In genomic region chr17:78230996-78231931, GRCh38 we compare ENCODE assay signal across 14 cellular contexts. TPM values are rescaled to one million over a fixed set of nuclear protein-coding genes. Genes with fewer than 3 reads are reported as not detected.
DNase-seq lines count a peak whose midpoint lies in the region; ATAC-seq and TF ChIP-seq lines count a peak whose summit lies in the region.
"Had no signal": no experiment of that assay in that cellular context is flagged by ENCODE, and none has a peak within 500 bp of the region (broad histone marks: within the 10 kb centered on the region; RNA-seq: fewer than 3 reads in every experiment).

TMEM235 (plus strand) TSS chr17:78231631; CDS start chr17:78232024, 393 bp downstream.

- no peaks in the 10 kb centered on the region for H3K79me1 ChIP-seq in mesendoderm (ENCODE audit: low read length)

- no peaks in the 10 kb centered on the region for H3K79me2 ChIP-seq in mesendoderm (ENCODE audit: control insufficient read depth, insufficient read depth, low read length)

- H3K36me3 ChIP-seq in cardiac muscle cell (no peaks in the 10 kb centered on the region), left ventricle myocardium inferior (no peaks in the 10 kb centered on the region), mesendoderm (ENCODE audit: control insufficient read depth, insufficient read depth, low read length) (no peaks in the 10 kb centered on the region)
- H3K36me3 ChIP-seq: transverse colon had no signal

- no peak within 1 kb of the TSS for H2BK5ac ChIP-seq in mesendoderm (ENCODE audit: low read length)

- intact Hi-C loops in left ventricle myocardium inferior (cut with micrococcal nuclease): no loop called here

- H3K56ac ChIP-seq in mesendoderm (ENCODE audit: low read length): peak within 1 kb of the TSS; percentile 73

- peak within 1 kb of the TSS; percentile 36 for H3K9ac ChIP-seq in mesendoderm (ENCODE audit: low read length)

- H3K4me3 ChIP-seq in cardiac muscle cell: peak within 1 kb of the TSS; percentile 23
- no peak within 1 kb of the TSS for H3K4me3 ChIP-seq in left ventricle myocardium inferior
- H3K4me3 ChIP-seq in mesendoderm (ENCODE audit: low read length): peak within 1 kb of the TSS; percentile 11
- H3K4me3 ChIP-seq: transverse colon had no signal

- no peaks in the 10 kb centered on the region for H3K9me3 ChIP-seq in cardiac muscle cell (ENCODE audit: low read depth)
- no peaks in the 10 kb centered on the region for H3K9me3 ChIP-seq in left ventricle myocardium inferior (replicated peaks)
- H3K9me3 ChIP-seq: transverse colon had no signal

- H2BK15ac ChIP-seq in mesendoderm (replicated peaks; ENCODE audit: low read depth): no peak within 1 kb of the TSS

- H3K4me1 ChIP-seq in cardiac muscle cell (ENCODE audit: low read depth) (no peaks in the 10 kb centered on the region), left ventricle myocardium inferior (peaks cover 12% of the 10 kb centered on the region), mesendoderm (ENCODE audit: control insufficient read depth, low read depth, low read length) (no peaks in the 10 kb centered on the region)

- TF ChIP-seq CTCF in cardiac muscle cell (IDR thresholded peaks at IDR 0.05; ENCODE audit: low read depth, low read length): no peak
- no peak for TF ChIP-seq CTCF in left ventricle myocardium inferior (IDR thresholded peaks at IDR 0.05; ENCODE audit: borderline replicate concordance)

- no peak within 1 kb of the TSS for H3K4ac ChIP-seq in mesendoderm (ENCODE audit: low read depth, low read length)

- H2AK5ac ChIP-seq in mesendoderm (ENCODE audit: low read length): no peak within 1 kb of the TSS

- DNase-seq in cardiac muscle cell (ENCODE audit: low read depth in 1 of 2, low spot score in 1 of 2) (no peak), left ventricle myocardium inferior (no peak), mesendoderm (no peak), G401 (ENCODE audit: low spot score) (no peak), NCI-H510A (lab: John Stamatoyannopoulos, UW) (no peak)
- DNase-seq: DMS79, foreskin melanocyte, NCI-H2171, transverse colon had no signal

- no peak within 1 kb of the TSS for H2BK120ac ChIP-seq in mesendoderm (ENCODE audit: low read depth, low read length)

- no peak within 1 kb of the TSS for H3K27ac ChIP-seq in cardiac muscle cell
- H3K27ac ChIP-seq in left ventricle myocardium inferior (replicated peaks): no peak within 1 kb of the TSS
- H3K27ac ChIP-seq in cingulate gyrus (ENCODE audit: low read depth, low read length): peak within 1 kb of the TSS; percentile 97
- H3K27ac ChIP-seq in mesendoderm (ENCODE audit: low read depth, low read length): no peak within 1 kb of the TSS
- H3K27ac ChIP-seq: transverse colon had no signal

- H4K5ac ChIP-seq in mesendoderm (ENCODE audit: low read length): no peak within 1 kb of the TSS

- in situ Hi-C loops in G401 (cut with HindIII; ENCODE audit: low sequenced_read_pairs): no loop called here

- H4K8ac ChIP-seq in mesendoderm (ENCODE audit: low read depth, low read length): no peak within 1 kb of the TSS

- H3K4me2 ChIP-seq in mesendoderm (ENCODE audit: low read length): peak within 1 kb of the TSS; percentile 58

- no CpG with 5 or more reads among the region's 51 CpGs for WGBS in mesendoderm (ENCODE audit: extremely low coverage, insufficient coverage, low lambda C conversion rate)

- H3K27me3 ChIP-seq in cardiac muscle cell (peaks cover 44% of the 10 kb centered on the region), left ventricle myocardium inferior (ENCODE audit: low read depth) (peaks cover 48% of the 10 kb centered on the region), mesendoderm (ENCODE audit: insufficient read depth, low read length, poor library complexity) (peaks cover 8% of the 10 kb centered on the region)

- peak within 1 kb of the TSS; percentile 45 for H3K23ac ChIP-seq in mesendoderm (ENCODE audit: low read length)

- H3K18ac ChIP-seq in mesendoderm (ENCODE audit: low read length): no peak within 1 kb of the TSS

- no peak for ATAC-seq in GM18502 (IDR thresholded peaks at IDR 0.05; ENCODE audit: poor library complexity, unreplicated experiment)
- no peak for ATAC-seq in HG03280 (IDR thresholded peaks at IDR 0.05; ENCODE audit: unreplicated experiment)
- ATAC-seq: left lobe of liver had no signal

RNA-seq across cellular contexts. Expression of gene TMEM235, which starts in this region (rescaled TPM):
- total RNA-seq in cardiac muscle cell (2.0 and 5.2 TPM in 2 replicates), left ventricle myocardium inferior (not detected)
- polyA plus RNA-seq in cardiac muscle cell: 1.7 and 2.3 TPM in 2 replicates
- polyA plus RNA-seq in mesendoderm (2013, experiment 1 of 2): not detected
- polyA plus RNA-seq in mesendoderm (2013, experiment 2 of 2): not detected
- total RNA-seq in G401 (2014; rRNA removed; shearing (Covaris generic)): not detected in 2 replicates
- total RNA-seq: left lobe of liver, skeletal muscle tissue, transverse colon had no signal
